In the genomic region with DNA sequence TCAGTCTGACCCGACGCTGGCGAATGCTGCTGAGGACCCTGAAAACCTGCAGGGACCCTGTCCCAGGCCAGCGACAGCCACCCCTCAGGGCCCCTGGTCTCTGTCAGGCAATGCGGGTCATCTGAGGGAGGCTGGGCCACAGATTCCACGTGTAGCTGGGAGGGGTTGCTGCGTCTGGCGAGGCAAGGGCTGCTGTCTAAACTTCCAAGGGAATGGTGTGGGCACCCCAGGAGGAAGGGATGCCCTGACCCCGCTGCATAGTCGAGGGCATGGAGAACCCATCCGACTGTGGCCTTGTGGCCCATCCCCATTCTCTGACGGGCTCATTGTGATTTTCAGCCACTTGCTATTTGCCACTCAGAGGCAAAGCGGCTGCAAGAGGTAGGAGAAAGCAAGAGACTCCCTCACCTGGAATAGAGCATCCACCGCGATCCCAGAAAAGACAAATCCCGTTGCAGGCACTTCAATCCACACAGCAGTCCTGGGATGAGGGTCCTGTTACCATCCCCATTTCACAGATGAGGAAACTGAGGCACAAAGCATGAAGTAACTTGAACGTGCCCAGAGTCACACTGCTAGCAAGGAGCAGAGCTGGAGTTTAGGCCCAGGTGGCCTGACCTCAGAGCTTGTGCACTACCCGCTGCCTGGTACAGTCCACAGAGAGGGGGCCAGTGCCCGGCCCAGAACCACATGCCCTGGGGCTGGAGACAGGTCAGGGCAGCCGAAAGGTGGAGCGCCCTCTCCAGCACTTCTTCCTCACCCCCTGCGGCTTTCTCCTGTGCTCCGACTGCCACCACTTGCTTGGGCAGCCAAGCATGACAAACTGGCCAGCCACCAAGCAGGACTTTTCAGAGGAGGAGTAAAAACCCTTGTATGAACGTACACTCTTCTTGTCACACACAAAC, we compare ENCODE assay signal across 8 cellular contexts.
DNase-seq lines count a peak whose midpoint lies in the region; TF ChIP-seq lines count a peak whose summit lies in the region.

No MANE protein-coding gene starts in this region.

- DNase-seq in MCF 10A (ENCODE audit: unreplicated experiment) (no peak), mammary epithelial cell (no peak), left kidney (ENCODE audit: low read depth, low spot score) (peak; percentile 38), ureter (ENCODE audit: low spot score) (peak; percentile 69), NCI-H82 (lab: John Stamatoyannopoulos, UW) (no peak), medulla oblongata (ENCODE audit: extremely low spot score) (no peak)
- DNase-seq in activated CD4-positive, alpha-beta memory T cell treated with anti-CD3 and anti-CD28 coated beads, Interleukin-2, amount 10 ng/mL, durations not matched to agents 7 days and 5 days, result no peak
- no peak for DNase-seq in effector CD8-positive, alpha-beta T cell (lab: John Stamatoyannopoulos, UW)

- CTCF ChIA-PET in MCF 10A (lab: Yijun Ruan, JAX), result interaction anchor here (0.6 to 8.4 kb wide), 47 partner anchors 7 to 812 kb away, joined by 3 to 123 read pairs (median 9); no protein-coding TSS in a partner anchor
- CTCF ChIA-PET in mammary epithelial cell (lab: Charles Lee; ENCODE audit: low non-redundant PET), result interaction anchor here (0.6 to 1.5 kb wide), 3 partner anchors 12 to 106 kb away, joined by 4 to 5 read pairs (median 4); no protein-coding TSS in a partner anchor
- CTCF ChIA-PET in activated CD4-positive, alpha-beta memory T cell treated with anti-CD3 and anti-CD28 coated beads, Interleukin-2, amount 10 ng/mL, durations not matched to agents 7 days and 5 days (lab: Charles Lee), result interaction anchor here (0.6 to 5.8 kb wide), 54 partner anchors 7 to 615 kb away, joined by 3 to 66 read pairs (median 6); no protein-coding TSS in a partner anchor

- H3K9ac ChIP-seq in mammary epithelial cell (ENCODE audit: insufficient read depth, low read length), result no peak overlapping the region

- no peak for TF ChIP-seq CTCF in MCF 10A (IDR thresholded peaks at IDR 0.05; ENCODE audit: unreplicated experiment)
- TF ChIP-seq CTCF in mammary epithelial cell (conservative IDR thresholded peaks at IDR 0.05 in 1 of 2, IDR thresholded peaks at IDR 0.05 in 1 of 2; ENCODE audit: extremely low read depth in 1 of 2, insufficient read depth in 1 of 2, low read depth in 1 of 2, low read length in 2 of 2), result no peak

- BruUV-seq in MCF 10A (replicated peaks; lab: Mats Ljungman, UMichigan) (no TSS peak), mammary epithelial cell (replicated peaks; lab: Mats Ljungman, UMichigan) (no TSS peak)

- peaks cover 87% of the 10 kb centered on the region for H3K4me1 ChIP-seq in mammary epithelial cell (ENCODE audit: insufficient read depth, low read length)

- H3K79me2 ChIP-seq in mammary epithelial cell (ENCODE audit: insufficient read depth, low read length), result peaks cover 98% of the 10 kb centered on the region

- 71% methylated on average over 13 of the region's 24 CpGs for WGBS in mammary epithelial cell (ENCODE audit: low coverage, missing lambda C conversion rate)

- H3K27ac ChIP-seq in mammary epithelial cell (ENCODE audit: insufficient read depth, low read depth, low read length), result no peak overlapping the region

- peaks cover 3% of the 10 kb centered on the region for H4K20me1 ChIP-seq in mammary epithelial cell (ENCODE audit: insufficient read depth, low read length)

- H3K27ac Mint-ChIP-seq in MCF 10A (ENCODE audit: low read depth, unreplicated experiment), result peak overlapping the region; percentile 76
- H3K27ac Mint-ChIP-seq in activated CD4-positive, alpha-beta memory T cell treated with anti-CD3 and anti-CD28 coated beads, Interleukin-2, amount 10 ng/mL, durations not matched to agents 7 days and 5 days, result peak overlapping the region; percentile 41

- H3K36me3 Mint-ChIP-seq in MCF 10A (ENCODE audit: insufficient read depth, unreplicated experiment), result peaks cover 98% of the 10 kb centered on the region
- peaks cover 87% of the 10 kb centered on the region for H3K36me3 Mint-ChIP-seq in activated CD4-positive, alpha-beta memory T cell treated with anti-CD3 and anti-CD28 coated beads, Interleukin-2, amount 10 ng/mL, durations not matched to agents 7 days and 5 days (ENCODE audit: low read depth)

- no peak overlapping the region for H3K4me2 ChIP-seq in mammary epithelial cell (ENCODE audit: insufficient read depth, low read depth, low read length)

- no peaks in the 10 kb centered on the region for H3K27me3 ChIP-seq in mammary epithelial cell (ENCODE audit: insufficient read depth, low read length)

- H3K36me3 ChIP-seq in mammary epithelial cell (ENCODE audit: insufficient read depth, low read length), result peaks cover 49% of the 10 kb centered on the region

- no peaks in the 10 kb centered on the region for H3K9me3 Mint-ChIP-seq in MCF 10A (ENCODE audit: unreplicated experiment)
- H3K9me3 Mint-ChIP-seq in activated CD4-positive, alpha-beta memory T cell treated with anti-CD3 and anti-CD28 coated beads, Interleukin-2, amount 10 ng/mL, durations not matched to agents 7 days and 5 days, result no peaks in the 10 kb centered on the region

- in situ Hi-C loops in mammary epithelial cell (cut with MboI; ENCODE audit: low sequenced_read_pairs in 2 of 2), result loop anchor here in 1 of 2 donors (10.0 kb wide), 1 partner anchor 147 kb away; no protein-coding TSS in a partner anchor

- dilution Hi-C loops in mammary epithelial cell (cut with HindIII; ENCODE audit: low sequenced_read_pairs), result no loop called here

- no peak overlapping the region for H3K4me3 ChIP-seq in mammary epithelial cell (replicated peaks in 1 of 3; ENCODE audit: insufficient read depth in 1 of 3, low read depth in 2 of 3, low read length in 3 of 3)

- intact Hi-C loops in MCF 10A (cut with micrococcal nuclease), result loop anchor here (1.0 to 2.0 kb wide), 4 partner anchors 15 to 143 kb away; no protein-coding TSS in a partner anchor
- intact Hi-C loops in mammary epithelial cell (cut with micrococcal nuclease), result loop anchor here (1.0 kb wide), 4 partner anchors 42 to 143 kb away; no protein-coding TSS in a partner anchor

- no peak overlapping the region for H3K4me3 Mint-ChIP-seq in MCF 10A (ENCODE audit: unreplicated experiment)
- H3K4me3 Mint-ChIP-seq in activated CD4-positive, alpha-beta memory T cell treated with anti-CD3 and anti-CD28 coated beads, Interleukin-2, amount 10 ng/mL, durations not matched to agents 7 days and 5 days, result no peak overlapping the region

- POLR2A ChIA-PET in MCF 10A (lab: Yijun Ruan, JAX), result interaction anchor here (0.7 to 9.3 kb wide), 21 partner anchors 7 to 211 kb away, joined by 3 to 93 read pairs (median 5); no protein-coding TSS in a partner anchor
- POLR2A ChIA-PET in activated CD4-positive, alpha-beta memory T cell treated with anti-CD3 and anti-CD28 coated beads, Interleukin-2, amount 10 ng/mL, durations not matched to agents 7 days and 5 days (lab: Charles Lee), result interaction anchor here (0.6 to 6.1 kb wide), 19 partner anchors 9 to 525 kb away, joined by 3 to 60 read pairs (median 6); no protein-coding TSS in a partner anchor

- no peaks in the 10 kb centered on the region for H3K9me3 ChIP-seq in mammary epithelial cell (replicated peaks; ENCODE audit: insufficient read depth, low read length)

- no peak overlapping the region for H2AFZ ChIP-seq in mammary epithelial cell (ENCODE audit: low read depth, low read length)

- peaks cover 85% of the 10 kb centered on the region for H3K4me1 Mint-ChIP-seq in MCF 10A (ENCODE audit: insufficient read depth, unreplicated experiment)
- peaks cover 89% of the 10 kb centered on the region for H3K4me1 Mint-ChIP-seq in activated CD4-positive, alpha-beta memory T cell treated with anti-CD3 and anti-CD28 coated beads, Interleukin-2, amount 10 ng/mL, durations not matched to agents 7 days and 5 days

- no peaks in the 10 kb centered on the region for H3K27me3 Mint-ChIP-seq in MCF 10A (ENCODE audit: insufficient read depth, unreplicated experiment)
- no peaks in the 10 kb centered on the region for H3K27me3 Mint-ChIP-seq in activated CD4-positive, alpha-beta memory T cell treated with anti-CD3 and anti-CD28 coated beads, Interleukin-2, amount 10 ng/mL, durations not matched to agents 7 days and 5 days

Comparison
In these comparisons a context has a peak if more than half of its experiments do, and no peak if none do; other contexts are left out.
1. DNase-seq: peak in left kidney (single experiment) and ureter (single experiment); none in MCF 10A (single experiment), mammary epithelial cell (single experiment), activated CD4-positive, alpha-beta memory T cell treated with anti-CD3 and anti-CD28 coated beads, Interleukin-2, amount 10 ng/mL, durations not matched to agents 7 days and 5 days (single experiment), effector CD8-positive, alpha-beta T cell (single experiment), NCI-H82 (single experiment) and medulla oblongata (single experiment).